In the genomic region with DNA sequence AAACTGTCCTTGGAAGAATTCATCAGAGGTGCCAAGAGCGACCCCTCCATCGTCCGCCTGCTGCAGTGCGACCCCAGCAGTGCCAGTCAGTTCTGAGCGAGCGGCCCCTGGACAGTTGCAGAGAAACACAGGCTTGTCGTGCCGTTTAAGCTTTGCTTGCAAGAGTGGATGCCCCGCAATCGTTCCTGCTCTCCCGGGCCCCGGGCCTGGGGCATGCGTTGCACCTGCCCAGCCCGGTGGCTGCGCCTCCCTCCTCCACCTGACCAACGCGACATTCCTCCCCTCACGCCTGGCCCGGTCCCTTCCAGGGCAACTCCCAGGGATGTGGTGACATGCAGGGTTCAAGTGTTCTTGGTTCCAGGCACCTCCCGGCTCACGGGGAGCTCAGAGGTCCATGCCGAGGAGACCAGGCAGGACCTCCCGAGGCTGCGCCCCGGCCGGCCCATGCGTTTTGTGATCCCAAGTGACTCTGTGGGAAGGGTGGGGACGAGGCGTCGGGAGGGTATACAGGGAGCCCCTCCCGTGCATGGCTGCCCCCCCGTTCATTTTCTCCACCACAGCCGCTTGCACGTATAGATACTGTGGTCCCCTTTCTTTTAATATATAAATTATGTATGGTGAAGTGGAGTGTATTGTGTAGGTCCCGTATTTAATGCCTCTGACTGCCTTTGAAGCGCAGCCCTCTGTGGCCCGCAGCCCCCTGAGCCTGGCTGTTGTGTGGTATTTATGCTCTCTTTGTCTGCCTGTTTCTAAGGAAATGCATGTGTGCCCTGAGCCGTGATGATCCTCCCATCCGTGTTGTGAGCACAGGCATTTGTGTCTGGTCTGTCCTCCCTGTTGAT, we compare ENCODE assay signal across 21 cellular contexts. TPM values are rescaled to one million over a fixed set of nuclear protein-coding genes. Genes with fewer than 3 reads are reported as not detected.
DNase-seq lines count a peak whose midpoint lies in the region; TF ChIP-seq lines count a peak whose summit lies in the region.
"Had no signal": no experiment of that assay in that cellular context is flagged by ENCODE, and none has a peak within 500 bp of the region (broad histone marks: within the 10 kb centered on the region; RNA-seq: fewer than 3 reads in every experiment).

No MANE protein-coding gene starts in this region.

- no peaks in the 10 kb centered on the region for H4K20me1 ChIP-seq in fibroblast of lung (ENCODE audit: control insufficient read depth, extremely low read depth, insufficient read depth, low read length)
- peaks cover 12% of the 10 kb centered on the region for H4K20me1 ChIP-seq in osteoblast (ENCODE audit: insufficient read depth, low read length)

- H3K4me3 ChIP-seq in fibroblast of lung (replicated peaks in 1 of 4; ENCODE audit: control extremely low read depth in 1 of 4, insufficient read depth in 1 of 4, low read depth in 3 of 4, low read length in 4 of 4) (no peak overlapping the region), osteoblast (ENCODE audit: insufficient read depth, low read length) (no peak overlapping the region), ascending aorta (no peak overlapping the region)
- H3K4me3 ChIP-seq: adrenal gland, cardiac muscle cell, MG63, ovary, stomach, tibial nerve had no signal

- peak overlapping the region; percentile 15 for H3K4me2 ChIP-seq in fibroblast of lung (ENCODE audit: extremely low read depth, insufficient read depth, low read length)
- H3K4me2 ChIP-seq in osteoblast (ENCODE audit: insufficient read depth, low read length) = no peak overlapping the region

- H3K27me3 ChIP-seq in fibroblast of lung (ENCODE audit: control insufficient read depth, insufficient read depth, low read length) (no peaks in the 10 kb centered on the region), osteoblast (ENCODE audit: insufficient read depth, low read length) (no peaks in the 10 kb centered on the region), ascending aorta (no peaks in the 10 kb centered on the region)
- H3K27me3 ChIP-seq: adrenal gland, MG63, ovary, tibial nerve had no signal

- H3K79me2 ChIP-seq in fibroblast of lung (ENCODE audit: control insufficient read depth, insufficient read depth, low read length) = no peaks in the 10 kb centered on the region
- no peaks in the 10 kb centered on the region for H3K79me2 ChIP-seq in osteoblast (ENCODE audit: insufficient read depth, low read length)

- H3K4me1 ChIP-seq in fibroblast of lung (ENCODE audit: control insufficient read depth, extremely low read depth, insufficient read depth, low read length) (no peaks in the 10 kb centered on the region), osteoblast (ENCODE audit: insufficient read depth, low read length) (peaks cover 7% of the 10 kb centered on the region), ascending aorta (no peaks in the 10 kb centered on the region)

- no peak for TF ChIP-seq CTCF in VCaP (conservative IDR thresholded peaks at IDR 0.05)
- no peak for TF ChIP-seq CTCF in fibroblast of lung (conservative IDR thresholded peaks at IDR 0.05 in 1 of 2, IDR thresholded peaks at IDR 0.05 in 1 of 2; ENCODE audit: low read depth in 1 of 2, low read length in 2 of 2)
- no peak for TF ChIP-seq CTCF in osteoblast (IDR thresholded peaks at IDR 0.05; ENCODE audit: extremely low read depth, low read depth, low read length)
- no peak for TF ChIP-seq CTCF in ascending aorta (IDR thresholded peaks at IDR 0.05)

- H2AFZ ChIP-seq in fibroblast of lung (ENCODE audit: low read length) (no peak overlapping the region), osteoblast (ENCODE audit: low read length) (no peak overlapping the region)

- H3K36me3 ChIP-seq in fibroblast of lung (ENCODE audit: control insufficient read depth, insufficient read depth, low read length) (peaks cover 3% of the 10 kb centered on the region), osteoblast (ENCODE audit: insufficient read depth, low read length) (peaks cover 31% of the 10 kb centered on the region), ascending aorta (peaks cover 9 to 16% of the 10 kb centered on the region in 2 donors)
- H3K36me3 ChIP-seq: cardiac muscle cell, ovary had no signal

- H3K27ac ChIP-seq in VCaP = peak overlapping the region; percentile 86
- no peak overlapping the region for H3K27ac ChIP-seq in fibroblast of lung (ENCODE audit: insufficient read depth, low read length)
- H3K27ac ChIP-seq in osteoblast (ENCODE audit: low read depth, low read length) = no peak overlapping the region
- no peak overlapping the region for H3K27ac ChIP-seq in ascending aorta
- H3K27ac ChIP-seq: adrenal gland, cardiac muscle cell, ovary, stomach, tibial nerve had no signal

- no peaks in the 10 kb centered on the region for H3K9me3 ChIP-seq in fibroblast of lung (ENCODE audit: control insufficient read depth, insufficient read depth, low read depth, low read length)
- H3K9me3 ChIP-seq in osteoblast (ENCODE audit: low read depth, low read length) = no peaks in the 10 kb centered on the region
- H3K9me3 ChIP-seq in ascending aorta = no peaks in the 10 kb centered on the region
- H3K9me3 ChIP-seq: adrenal gland, MG63, ovary, stomach, tibial nerve had no signal

- DNase-seq in GM03348 (ENCODE audit: low spot score) (peak; percentile 42), fibroblast of lung (ENCODE audit: low read depth in 2 of 2) (no peak), osteoblast (ENCODE audit: insufficient read length, low spot score, missing footprints) (peak; percentile 61), SW 1271 (lab: John Stamatoyannopoulos, UW) (no peak), ascending aorta (ENCODE audit: low spot score in 2 of 2) (no peak), NOMO-1 treated with DMSO at 0.1 percent for 48 hours (lab: John Stamatoyannopoulos, UW; ENCODE audit: unreplicated experiment) (no peak), NCI-H510A (lab: John Stamatoyannopoulos, UW) (no peak)
- DNase-seq: activated CD4-positive, alpha-beta T cell treated with anti-CD3 and anti-CD28 coated beads for 1 hour; activated naive CD4-positive, alpha-beta T cell; activated T-cell treated with anti-CD3 and anti-CD28 coated beads, Interleukin-2, amount 50 U/mL, for 1 hour; adrenal gland; CD4-positive, alpha-beta memory T cell; MG63; NCI-H2029 treated with DMSO at 0.1 percent for 48 hours; OCI-M1; ovary; SIG-M5; stomach had no signal

- intact Hi-C loops in ascending aorta (cut with DNase I) = no loop called here

- H3K9ac ChIP-seq in fibroblast of lung (ENCODE audit: insufficient read depth, low read length) = no peak overlapping the region

RNA-seq across cellular contexts. Expression of a gene that starts 21.2 kb away (rescaled TPM):
- 53.9 and 86.4 TPM in 2 replicates for total RNA-seq in fibroblast of lung
- polyA plus RNA-seq in fibroblast of lung = 89.3 and 211 TPM in 2 replicates
- 51.5 and 135 TPM in 2 replicates for polyA plus RNA-seq in fibroblast of lung (2012)
- polyA minus RNA-seq in fibroblast of lung (ENCODE audit: low replicate concordance) = 30.0 and 80.8 TPM in 2 replicates
- 106 and 109 TPM in 2 replicates for total RNA-seq in osteoblast
- 82.8 TPM for total RNA-seq in ascending aorta

Comparison
In these comparisons a context has a peak if more than half of its experiments do, and no peak if none do; other contexts are left out.
1. DNase-seq: peak in GM03348 (single experiment) and osteoblast (single experiment); none in fibroblast of lung (0 of 2), SW 1271 (0 of 2), ascending aorta (0 of 2), NOMO-1 treated with DMSO at 0.1 percent for 48 hours (single experiment) and NCI-H510A (single experiment).